In genomic region chr5:136141561-136141960, GRCh38 we compare ENCODE assay signal across 15 cellular contexts. TPM values are rescaled to one million over a fixed set of nuclear protein-coding genes. Genes with fewer than 3 reads are reported as not detected.
DNase-seq lines count a peak whose midpoint lies in the region; ATAC-seq and TF ChIP-seq lines count a peak whose summit lies in the region.
"Had no signal": no experiment of that assay in that cellular context is flagged by ENCODE, and none has a peak within 500 bp of the region (broad histone marks: within the 10 kb centered on the region; RNA-seq: fewer than 3 reads in every experiment).

No MANE protein-coding gene starts in this region.

- no peak overlapping the region for H3K27ac Mint-ChIP-seq in T-helper 17 cell

- CTCF ChIA-PET in RWPE1 (lab: Yijun Ruan, JAX) = interaction anchor here (0.6 kb wide), 1 partner anchor 9 kb away, joined by 4 read pairs; no protein-coding TSS in a partner anchor

- H3K9me2 ChIP-seq in SU-DHL-6 (replicated peaks; ENCODE audit: insufficient read depth, low read length) = no peaks in the 10 kb centered on the region

- H3K27ac ChIP-seq in SU-DHL-6 (ENCODE audit: low read depth, low read length) (no peak overlapping the region), RWPE1 (no peak overlapping the region)
- H3K27ac ChIP-seq: hepatocyte had no signal

- H3F3A ChIP-seq in SU-DHL-6 (ENCODE audit: insufficient read depth) = no peaks in the 10 kb centered on the region

- peaks cover 74% of the 10 kb centered on the region for H4K20me1 ChIP-seq in SU-DHL-6 (ENCODE audit: low read depth, low read length)

- DNase-seq in GM13976 (ENCODE audit: low spot score) (no peak), T-helper 17 cell (no peak), RWPE1 (ENCODE audit: low spot score) (no peak)
- no peak for DNase-seq in stimulated activated CD4-positive, alpha-beta T cell treated with anti-CD3 and anti-CD28 coated beads, Interleukin-2, amount 100 ng/mL, for 48 hours
- DNase-seq: activated effector memory CD4-positive, alpha-beta T cell treated with Interleukin-2 at 50 U/mL for 16 hours; Caco-2; Kasumi-1; NCI-H774; retina; T1000 had no signal

- H3K9me3 ChIP-seq in SU-DHL-6 (ENCODE audit: insufficient read depth, low read length) (no peaks in the 10 kb centered on the region), T-helper 17 cell (ENCODE audit: control insufficient read depth, low read length, poor library complexity, severe bottlenecking) (no peaks in the 10 kb centered on the region)
- H3K9me3 ChIP-seq: Caco-2 had no signal

- H3K4me1 Mint-ChIP-seq in T-helper 17 cell = peaks cover 24% of the 10 kb centered on the region

- in situ Hi-C loops in GM13976 (cut with MboI; ENCODE audit: low sequenced_read_pairs, unreplicated experiment) = no loop called here

- H3K4me2 ChIP-seq in SU-DHL-6 (ENCODE audit: low read depth, low read length, poor library complexity, severe bottlenecking) = peak overlapping the region; percentile 16
- H3K4me2 ChIP-seq: hepatocyte had no signal

- H3K4me3 ChIP-seq in SU-DHL-6 (ENCODE audit: insufficient read depth, low read length, poor library complexity, severe bottlenecking) = no peak overlapping the region
- H3K4me3 ChIP-seq: hepatocyte had no signal

- TF ChIP-seq CTCF in SU-DHL-6 (IDR thresholded peaks at IDR 0.05; ENCODE audit: insufficient read depth, low read length, poor library complexity, severe bottlenecking) = no peak
- no peak for TF ChIP-seq CTCF in GM13976 (IDR thresholded peaks at IDR 0.05; ENCODE audit: borderline replicate concordance, control extremely low read depth, extremely low read depth, insufficient read depth, missing control alignments)
- TF ChIP-seq CTCF in RWPE1 (conservative IDR thresholded peaks at IDR 0.05; ENCODE audit: low read depth) = no peak

- peaks cover 5% of the 10 kb centered on the region for H3K27me3 Mint-ChIP-seq in T-helper 17 cell

- peak; percentile 79 for ATAC-seq in GM18868 (IDR thresholded peaks at IDR 0.05; ENCODE audit: unreplicated experiment)
- ATAC-seq in GM21515 (IDR thresholded peaks at IDR 0.05; ENCODE audit: unreplicated experiment) = peak; percentile 69
- peak; percentile 75 for ATAC-seq in HG03064 (IDR thresholded peaks at IDR 0.05; ENCODE audit: low read depth, unreplicated experiment)
- no peak for ATAC-seq in T-helper 17 cell

- H3K4me3 Mint-ChIP-seq in T-helper 17 cell = no peak overlapping the region

- no peaks in the 10 kb centered on the region for H3K27me3 ChIP-seq in SU-DHL-6 (ENCODE audit: low read length)
- H3K27me3 ChIP-seq: hepatocyte had no signal

- POLR2A ChIA-PET in RWPE1 (lab: Yijun Ruan, JAX; ENCODE audit: low non-redundant PET) = no interaction called here

- no peaks in the 10 kb centered on the region for H3K36me3 ChIP-seq in SU-DHL-6 (ENCODE audit: low read length)

- H3K79me2 ChIP-seq in SU-DHL-6 (ENCODE audit: insufficient read depth, low read length) = peaks cover 100% of the 10 kb centered on the region

- peaks cover 3% of the 10 kb centered on the region for H3K36me3 Mint-ChIP-seq in T-helper 17 cell (ENCODE audit: low read depth)

- no peak overlapping the region for H3K9ac ChIP-seq in SU-DHL-6 (ENCODE audit: low read length)

- H2AFZ ChIP-seq in SU-DHL-6 (ENCODE audit: low read depth, low read length, severe bottlenecking) = no peak overlapping the region
- H2AFZ ChIP-seq: hepatocyte had no signal

RNA-seq across cellular contexts. Expression of gene SMAD5, which starts 8.9 kb away (rescaled TPM):
- 10 to 100 TPM; 12.5 to 18.1 TPM for total RNA-seq in T-helper 17 cell

RNA-seq across cellular contexts. Expression of gene SMIM32, which starts 51.4 kb away (rescaled TPM):
- not detected for total RNA-seq in T-helper 17 cell
